In the genomic region with DNA sequence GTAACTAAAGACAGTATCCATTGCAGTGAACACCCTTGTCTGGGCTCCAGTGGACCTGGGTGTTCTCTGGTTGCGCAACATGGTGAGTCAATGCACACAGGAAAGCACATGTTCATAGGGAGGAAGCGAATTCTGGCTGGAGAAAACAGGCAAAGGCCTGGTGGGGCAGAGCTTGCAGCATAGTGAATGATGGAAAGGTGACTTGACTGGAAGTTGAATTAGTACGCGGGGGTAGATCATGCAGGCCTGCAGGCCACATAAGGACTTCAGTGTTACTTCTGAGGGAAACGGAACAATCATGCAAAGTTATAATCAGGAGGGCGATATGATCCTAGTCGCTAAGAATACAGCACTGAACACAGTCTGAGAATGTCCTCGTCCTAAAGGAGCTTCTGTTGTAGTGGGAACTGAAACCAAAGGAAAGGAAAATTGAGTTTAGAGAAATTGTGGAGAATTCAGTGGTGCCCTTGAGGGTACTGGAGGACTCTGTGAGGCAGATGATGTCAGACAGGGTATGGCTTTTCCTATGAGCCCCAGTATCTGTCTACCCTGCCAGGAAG, we compare ENCODE assay signal across 8 cellular contexts.
DNase-seq lines count a peak whose midpoint lies in the region; ATAC-seq and TF ChIP-seq lines count a peak whose summit lies in the region.

No MANE protein-coding gene starts in this region.

- peaks cover 4% of the 10 kb centered on the region for H3K9me3 Mint-ChIP-seq in activated CD4-positive, alpha-beta T cell treated with anti-CD3 and anti-CD28 coated beads, Interleukin-2, amount 10 ng/mL, durations not matched to agents 7 days and 5 days
- peaks cover 6% of the 10 kb centered on the region for H3K9me3 Mint-ChIP-seq in activated T-helper 1 cell treated with anti-CD3 and anti-CD28 coated beads, Interleukin-12 subunit alpha, Interleukin-12 subunit beta, Interleukin-2, Interleukin-4 antibody, amounts not matched to agents 30 ng/mL and 10 ng/mL and 1 ng/mL, durations not matched to agents 14 hours and 24 hours and 36 hours

- no peaks in the 10 kb centered on the region for H3K36me3 Mint-ChIP-seq in activated CD4-positive, alpha-beta T cell treated with anti-CD3 and anti-CD28 coated beads, Interleukin-2, amount 10 ng/mL, durations not matched to agents 7 days and 5 days (ENCODE audit: low read depth)
- H3K36me3 Mint-ChIP-seq in activated T-helper 1 cell treated with anti-CD3 and anti-CD28 coated beads, Interleukin-12 subunit alpha, Interleukin-12 subunit beta, Interleukin-2, Interleukin-4 antibody, amounts not matched to agents 30 ng/mL and 10 ng/mL and 1 ng/mL, durations not matched to agents 14 hours and 24 hours and 36 hours (ENCODE audit: low read depth): no peaks in the 10 kb centered on the region

- POLR2A ChIA-PET in activated CD4-positive, alpha-beta T cell treated with anti-CD3 and anti-CD28 coated beads, Interleukin-2, amount 10 ng/mL, durations not matched to agents 7 days and 5 days (lab: Charles Lee): no interaction called here

- H3K27me3 Mint-ChIP-seq in activated CD4-positive, alpha-beta T cell treated with anti-CD3 and anti-CD28 coated beads, Interleukin-2, amount 10 ng/mL, durations not matched to agents 7 days and 5 days: no peaks in the 10 kb centered on the region
- peaks cover 1% of the 10 kb centered on the region for H3K27me3 Mint-ChIP-seq in activated T-helper 1 cell treated with anti-CD3 and anti-CD28 coated beads, Interleukin-12 subunit alpha, Interleukin-12 subunit beta, Interleukin-2, Interleukin-4 antibody, amounts not matched to agents 30 ng/mL and 10 ng/mL and 1 ng/mL, durations not matched to agents 14 hours and 24 hours and 36 hours (ENCODE audit: insufficient read depth)

- no peak for TF ChIP-seq CTCF in foreskin fibroblast (IDR thresholded peaks at IDR 0.05; ENCODE audit: low read depth, low read length)

- no peak overlapping the region for H3K4me3 Mint-ChIP-seq in activated CD4-positive, alpha-beta T cell treated with anti-CD3 and anti-CD28 coated beads, Interleukin-2, amount 10 ng/mL, durations not matched to agents 7 days and 5 days
- H3K4me3 Mint-ChIP-seq in activated T-helper 1 cell treated with anti-CD3 and anti-CD28 coated beads, Interleukin-12 subunit alpha, Interleukin-12 subunit beta, Interleukin-2, Interleukin-4 antibody, amounts not matched to agents 30 ng/mL and 10 ng/mL and 1 ng/mL, durations not matched to agents 14 hours and 24 hours and 36 hours: no peak overlapping the region

- no peaks in the 10 kb centered on the region for H3K4me1 Mint-ChIP-seq in activated CD4-positive, alpha-beta T cell treated with anti-CD3 and anti-CD28 coated beads, Interleukin-2, amount 10 ng/mL, durations not matched to agents 7 days and 5 days
- no peaks in the 10 kb centered on the region for H3K4me1 Mint-ChIP-seq in activated T-helper 1 cell treated with anti-CD3 and anti-CD28 coated beads, Interleukin-12 subunit alpha, Interleukin-12 subunit beta, Interleukin-2, Interleukin-4 antibody, amounts not matched to agents 30 ng/mL and 10 ng/mL and 1 ng/mL, durations not matched to agents 14 hours and 24 hours and 36 hours (ENCODE audit: low read depth)

- intact Hi-C loops in activated T-helper 1 cell treated with anti-CD3 and anti-CD28 coated beads, Interleukin-12 subunit alpha, Interleukin-12 subunit beta, Interleukin-2, Interleukin-4 antibody, amounts not matched to agents 30 ng/mL and 10 ng/mL and 1 ng/mL, durations not matched to agents 14 hours and 24 hours and 36 hours (cut with micrococcal nuclease): no loop called here

- no peak overlapping the region for H3K27ac Mint-ChIP-seq in activated CD4-positive, alpha-beta T cell treated with anti-CD3 and anti-CD28 coated beads, Interleukin-2, amount 10 ng/mL, durations not matched to agents 7 days and 5 days
- H3K27ac Mint-ChIP-seq in activated T-helper 1 cell treated with anti-CD3 and anti-CD28 coated beads, Interleukin-12 subunit alpha, Interleukin-12 subunit beta, Interleukin-2, Interleukin-4 antibody, amounts not matched to agents 30 ng/mL and 10 ng/mL and 1 ng/mL, durations not matched to agents 14 hours and 24 hours and 36 hours: no peak overlapping the region

- no peak for ATAC-seq in GM19324 (IDR thresholded peaks at IDR 0.05; ENCODE audit: low FRiP score, unreplicated experiment)

- CTCF ChIA-PET in activated CD4-positive, alpha-beta T cell treated with anti-CD3 and anti-CD28 coated beads, Interleukin-2, amount 10 ng/mL, durations not matched to agents 7 days and 5 days (lab: Charles Lee): no interaction called here

- no peak overlapping the region for H3K4me3 ChIP-seq in foreskin fibroblast (ENCODE audit: low read depth in 1 of 2, low read length in 2 of 2)

- DNase-seq in EL (peak; percentile 89), RPMI7951 (ENCODE audit: low read depth) (peak; percentile 93), foreskin fibroblast (peak; percentile 75 to 91), renal cortical epithelial cell (ENCODE audit: low read depth) (peak; percentile 87)
- DNase-seq in activated CD4-positive, alpha-beta T cell treated with anti-CD3 and anti-CD28 coated beads, Interleukin-2, amount 10 ng/mL, durations not matched to agents 7 days and 5 days: no peak
- no peak for DNase-seq in activated T-helper 1 cell treated with anti-CD3 and anti-CD28 coated beads, Interleukin-12 subunit alpha, Interleukin-12 subunit beta, Interleukin-2, Interleukin-4 antibody, amounts not matched to agents 30 ng/mL and 10 ng/mL and 1 ng/mL, durations not matched to agents 14 hours and 24 hours and 36 hours (ENCODE audit: low spot score)
- no peak for DNase-seq in stimulated activated CD4-positive, alpha-beta T cell treated with anti-CD3 and anti-CD28 coated beads, Interleukin-4, amount 100 ng/mL, for 4 hours

Comparison
In these comparisons a context has a peak if more than half of its experiments do, and no peak if none do; other contexts are left out.
1. DNase-seq: peak in EL (single experiment), RPMI7951 (single experiment), foreskin fibroblast (2 of 2) and renal cortical epithelial cell (single experiment); none in activated CD4-positive, alpha-beta T cell treated with anti-CD3 and anti-CD28 coated beads, Interleukin-2, amount 10 ng/mL, durations not matched to agents 7 days and 5 days (single experiment), activated T-helper 1 cell treated with anti-CD3 and anti-CD28 coated beads, Interleukin-12 subunit alpha, Interleukin-12 subunit beta, Interleukin-2, Interleukin-4 antibody, amounts not matched to agents 30 ng/mL and 10 ng/mL and 1 ng/mL, durations not matched to agents 14 hours and 24 hours and 36 hours (single experiment) and stimulated activated CD4-positive, alpha-beta T cell treated with anti-CD3 and anti-CD28 coated beads, Interleukin-4, amount 100 ng/mL, for 4 hours (0 of 2).